2 cellular contexts compared by ENCODE assay signal in genomic region chr4:15802497-15802896, GRCh38. TPM values are rescaled to one million over a fixed set of nuclear protein-coding genes. Genes with fewer than 3 reads are reported as not detected.
"Had no signal": no experiment of that assay in that cellular context is flagged by ENCODE, and none has a peak within 500 bp of the region (broad histone marks: within the 10 kb centered on the region; RNA-seq: fewer than 3 reads in every experiment).

No MANE protein-coding gene starts in this region.

RNA-seq across cellular contexts. Expression of gene CD38, which starts 24.4 kb away (rescaled TPM):
- total RNA-seq: HT-29, IMR-90 had no signal
- polyA plus RNA-seq: IMR-90 had no signal
